In the genomic region with DNA sequence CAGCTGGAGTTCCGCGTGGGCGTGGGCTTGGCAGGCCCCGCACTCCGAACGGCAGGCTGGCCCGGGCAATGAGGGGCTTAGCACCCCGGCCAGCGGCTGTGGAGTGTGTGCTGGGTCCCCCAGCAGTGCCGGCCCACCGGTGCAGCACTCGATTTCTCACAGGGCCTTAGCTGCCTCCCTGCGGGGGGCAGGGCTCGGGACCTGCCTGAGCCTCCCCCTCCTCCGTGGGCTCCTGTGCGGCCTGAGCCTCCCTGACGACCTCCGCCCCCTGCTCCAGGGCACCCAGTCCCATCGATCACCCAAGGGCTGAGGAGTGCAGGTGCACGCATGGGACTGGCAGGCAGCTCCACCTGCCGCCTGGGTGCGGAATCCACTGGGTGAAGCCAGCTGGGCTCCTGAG, we compare ENCODE assay signal across 7 cellular contexts.
"Had no signal": no experiment of that assay in that cellular context is flagged by ENCODE, and none has a peak within 500 bp of the region (broad histone marks: within the 10 kb centered on the region; RNA-seq: fewer than 3 reads in every experiment).

No MANE protein-coding gene starts in this region.

- ATAC-seq: HepG2, K562 had no signal

- H3K27me3 Mint-ChIP-seq: IgD-negative memory B cell had no signal

- H3K27ac ChIP-seq: HL-60 had no signal

- H3K27ac Mint-ChIP-seq: IgD-negative memory B cell had no signal

- H3K4me3 Mint-ChIP-seq: IgD-negative memory B cell had no signal

- DNase-seq: IMR-90, KBM-7, KG1 had no signal

- H3K4me3 ChIP-seq: K562 had no signal

- H3K36me3 Mint-ChIP-seq: IgD-negative memory B cell had no signal

- H3K4me1 Mint-ChIP-seq: IgD-negative memory B cell had no signal
